Comparison of ENCODE assay signal across 12 cellular contexts in the genomic region with DNA sequence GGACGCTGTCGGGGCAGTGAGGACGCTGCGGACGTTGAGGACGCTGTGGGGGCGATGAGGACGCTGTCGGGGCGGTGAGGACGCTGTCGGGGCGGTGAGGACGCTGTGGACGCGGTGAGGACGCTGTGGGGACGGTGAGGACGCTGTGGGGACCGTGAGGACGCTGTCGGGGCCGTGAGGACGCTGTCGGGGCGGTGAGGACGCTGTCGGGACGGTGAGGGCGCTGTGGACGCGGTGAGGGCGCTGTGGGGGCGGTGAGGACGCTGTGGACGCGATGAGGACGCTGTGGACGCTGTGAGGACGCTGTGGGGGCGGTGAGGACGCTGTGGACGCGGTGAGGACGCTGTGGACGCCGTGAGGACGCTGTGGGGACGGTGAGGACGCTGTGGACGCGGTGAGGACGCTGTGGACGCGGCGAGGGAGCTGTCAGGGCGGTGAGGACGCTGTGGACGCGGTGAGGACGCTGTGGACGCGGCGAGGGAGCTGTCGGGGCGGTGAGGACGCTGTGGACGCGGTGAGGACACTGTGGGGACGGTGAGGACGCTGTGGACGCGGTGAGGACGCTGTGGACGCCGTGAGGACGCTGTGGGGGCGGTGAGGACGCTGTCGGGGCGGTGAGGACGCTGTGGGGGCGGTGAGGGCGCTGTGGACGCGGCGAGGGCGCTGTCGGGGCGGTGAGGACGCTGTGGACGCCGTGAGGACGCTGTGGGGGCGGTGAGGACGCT. TPM values are rescaled to one million over a fixed set of nuclear protein-coding genes. Genes with fewer than 3 reads are reported as not detected.
"Had no signal": no experiment of that assay in that cellular context is flagged by ENCODE, and none has a peak within 500 bp of the region (broad histone marks: within the 10 kb centered on the region; RNA-seq: fewer than 3 reads in every experiment).

No MANE protein-coding gene starts in this region.

RNA-seq across cellular contexts. Expression of a gene that starts 2.9 kb away (rescaled TPM):
- total RNA-seq: activated B cell treated with CpG ODN at 0.5 μM for 24 hours; activated CD4-positive, alpha-beta memory T cell treated with anti-CD3 and anti-CD28 coated beads for 36 hours; activated CD4-positive, alpha-beta memory T cell treated with anti-CD3 and anti-CD28 coated beads, Interleukin-2, amount 10 ng/mL, durations not matched to agents 7 days and 5 days; activated CD4-positive, alpha-beta T cell treated with anti-CD3 and anti-CD28 coated beads for 36 hours; activated CD4-positive, alpha-beta T cell treated with anti-CD3 and anti-CD28 coated beads, Interleukin-2, amount 10 ng/mL, durations not matched to agents 24 days and 14 days; activated CD4-positive, alpha-beta T cell treated with anti-CD3 and anti-CD28 coated beads, Interleukin-2, amount 10 ng/mL, durations not matched to agents 7 days and 5 days; activated CD8-positive, alpha-beta memory T cell treated with anti-CD3 and anti-CD28 coated beads, Interleukin-2, amount 10 ng/mL, durations not matched to agents 7 days and 5 days; activated CD8-positive, alpha-beta T cell treated with anti-CD3 and anti-CD28 coated beads for 36 hours; activated CD8-positive, alpha-beta T cell treated with anti-CD3 and anti-CD28 coated beads, Interleukin-2, amount 10 ng/mL, durations not matched to agents 7 days and 5 days; T-helper 1 cell treated with Interleukin-12 subunit alpha and Interleukin-12 subunit beta and Interleukin-4 antibody, amounts not matched to agents 30 ng/mL and 1 ng/mL, for 36 hours; T-helper 2 cell treated with Interferon-gamma antibody and Interleukin-4, amounts not matched to agents 100 ng/mL and 5 ng/mL, for 36 hours had no signal

RNA-seq across cellular contexts. Expression of a gene that starts 11.9 kb away (rescaled TPM):
- total RNA-seq: activated B cell treated with CpG ODN at 0.5 μM for 24 hours; activated CD4-positive, alpha-beta memory T cell treated with anti-CD3 and anti-CD28 coated beads, Interleukin-2, amount 10 ng/mL, durations not matched to agents 7 days and 5 days; activated CD4-positive, alpha-beta T cell treated with anti-CD3 and anti-CD28 coated beads, Interleukin-2, amount 10 ng/mL, durations not matched to agents 7 days and 5 days; T-helper 1 cell treated with Interleukin-12 subunit alpha and Interleukin-12 subunit beta and Interleukin-4 antibody, amounts not matched to agents 30 ng/mL and 1 ng/mL, for 36 hours; T-helper 2 cell treated with Interferon-gamma antibody and Interleukin-4, amounts not matched to agents 100 ng/mL and 5 ng/mL, for 36 hours had no signal

RNA-seq across cellular contexts. Expression of a gene that starts 34.4 kb away (rescaled TPM):
- total RNA-seq: activated B cell treated with CpG ODN at 0.5 μM for 24 hours; activated CD4-positive, alpha-beta memory T cell treated with anti-CD3 and anti-CD28 coated beads for 36 hours; activated CD4-positive, alpha-beta memory T cell treated with anti-CD3 and anti-CD28 coated beads, Interleukin-2, amount 10 ng/mL, durations not matched to agents 7 days and 5 days; activated CD4-positive, alpha-beta T cell treated with anti-CD3 and anti-CD28 coated beads for 36 hours; activated CD4-positive, alpha-beta T cell treated with anti-CD3 and anti-CD28 coated beads, Interleukin-2, amount 10 ng/mL, durations not matched to agents 24 days and 14 days; activated CD4-positive, alpha-beta T cell treated with anti-CD3 and anti-CD28 coated beads, Interleukin-2, amount 10 ng/mL, durations not matched to agents 7 days and 5 days; activated CD8-positive, alpha-beta memory T cell treated with anti-CD3 and anti-CD28 coated beads for 36 hours; activated CD8-positive, alpha-beta T cell treated with anti-CD3 and anti-CD28 coated beads for 36 hours; T-helper 1 cell treated with Interleukin-12 subunit alpha and Interleukin-12 subunit beta and Interleukin-4 antibody, amounts not matched to agents 30 ng/mL and 1 ng/mL, for 36 hours had no signal
